8 cellular contexts compared by ENCODE assay signal in genomic region chr6:37170273-37171140, GRCh38. TPM values are rescaled to one million over a fixed set of nuclear protein-coding genes. Genes with fewer than 3 reads are reported as not detected.
A peak's percentile ranks its signal among the peaks of the same experiment; 100 is the strongest.
DNase-seq lines count a peak whose midpoint lies in the region; ATAC-seq and TF ChIP-seq lines count a peak whose summit lies in the region.

No MANE protein-coding gene starts in this region.

- 0 to 6% (median 0%) methylated on average over 11 to 89 of the region's 89 CpGs for WGBS in adrenal gland, 4 donors
- WGBS in sigmoid colon, 2 donors: 0% methylated on average over 89 of the region's 89 CpGs

- H3K36me3 ChIP-seq in adrenal gland (replicated peaks in 1 of 2) (peaks cover 0 to 36% of the 10 kb centered on the region in 2 donors), sigmoid colon (peaks cover 3 to 31% (median 25%) of the 10 kb centered on the region in 4 donors)

- H3K27me3 ChIP-seq in adrenal gland (no peaks in the 10 kb centered on the region), sigmoid colon (no peaks in the 10 kb centered on the region)

- ATAC-seq in GM19455 (IDR thresholded peaks at IDR 0.05; ENCODE audit: unreplicated experiment) (peak; percentile 23), HG03521 (IDR thresholded peaks at IDR 0.05; ENCODE audit: unreplicated experiment) (peak; percentile 20), GM19467 (IDR thresholded peaks at IDR 0.05; ENCODE audit: unreplicated experiment) (no peak)

- no peaks in the 10 kb centered on the region for H3K9me3 ChIP-seq in adrenal gland (replicated peaks in 1 of 3)
- no peaks in the 10 kb centered on the region for H3K9me3 ChIP-seq in sigmoid colon

- H3K27ac ChIP-seq in adrenal gland (peak overlapping the region; percentile 68 to 98 (median 89)), sigmoid colon (peak overlapping the region; percentile 95 to 99 (median 98))

- peak; percentile 5 to 57 (median 24) for TF ChIP-seq CTCF in adrenal gland (IDR thresholded peaks at IDR 0.05)
- TF ChIP-seq CTCF in sigmoid colon (IDR thresholded peaks at IDR 0.05): peak; percentile 8 to 41 (median 19)

- H3K4me3 ChIP-seq in adrenal gland (peak overlapping the region; percentile 79 to 96 (median 88)), sigmoid colon (peak overlapping the region; percentile 88 to 97 (median 94))

- intact Hi-C loops in adrenal gland (cut with DNase I): loop anchor here (5.0 to 10.0 kb wide), 2 partner anchors 113 to 146 kb away; no protein-coding TSS in a partner anchor
- intact Hi-C loops in sigmoid colon (cut with DNase I): loop anchor here (2.0 kb wide), 2 partner anchors 68 to 184 kb away; partner anchors contain the start of gene MTCH1

- in situ Hi-C loops in Caki2 (cut with HindIII; ENCODE audit: low pct_unique_long_range_greater_than_20kb, low sequenced_read_pairs): no loop called here

- TF ChIP-seq POLR2A in adrenal gland (IDR thresholded peaks at IDR 0.05) (peak in 1 of 2 donors; percentile 0), sigmoid colon (IDR thresholded peaks at IDR 0.05) (no peak)

- no peak for TF ChIP-seq EP300 in sigmoid colon (IDR thresholded peaks at IDR 0.05)

- H3K4me1 ChIP-seq in adrenal gland (replicated peaks in 1 of 2): peaks cover 21 to 27% of the 10 kb centered on the region in 2 donors
- H3K4me1 ChIP-seq in sigmoid colon: peaks cover 0 to 42% (median 39%) of the 10 kb centered on the region in 4 donors

- DNase-seq in Caki2 (ENCODE audit: low read depth): peak; percentile 73
- DNase-seq in RPMI7951 (ENCODE audit: low read depth): peak; percentile 31
- peak; percentile 50 to 78 (median 67) for DNase-seq in adrenal gland
- DNase-seq in hepatic stellate cell (ENCODE audit: low spot score): peak; percentile 63
- DNase-seq in sigmoid colon: peak; percentile 88

RNA-seq across cellular contexts. Expression of gene PIM1, which starts 0.6 kb away (rescaled TPM):
- total RNA-seq in Caki2 (2014; rRNA removed; shearing (Covaris generic); ENCODE audit: low replicate concordance): 17.0 and 21.5 TPM in 2 replicates
- 7.7 and 8.2 TPM in 2 replicates for total RNA-seq in RPMI7951 (2014; rRNA removed; shearing (Covaris generic))
- total RNA-seq in adrenal gland: 10 to 100 TPM in 7 of 8 donors, 1 to 10 TPM in 1; 2.8 to 36.6 (median 21.4) TPM
- polyA plus RNA-seq in adrenal gland: 10 to 100 TPM; 10.6 to 31.2 (median 12.3) TPM
- 100 to 1,000 TPM in 1 of 4 donors, 10 to 100 TPM in 3; 17.1 to 103 (median 30.5) TPM for total RNA-seq in sigmoid colon
- polyA plus RNA-seq in sigmoid colon: 10 to 100 TPM; 29.4 to 43.2 (median 40.2) TPM

Comparison
In these comparisons a context has a peak if more than half of its experiments do, and no peak if none do; other contexts are left out.
1. DNase-seq: peak in every context shown above with its lines; median percentile 88 in sigmoid colon; 73 in Caki2; 67 in adrenal gland; 63 in hepatic stellate cell; 31 in RPMI7951.